8 cellular contexts compared by ENCODE assay signal in genomic region chr3:152205097-152205593, GRCh38.
DNase-seq lines count a peak whose midpoint lies in the region; ATAC-seq and TF ChIP-seq lines count a peak whose summit lies in the region.

No MANE protein-coding gene starts in this region.

- H3K9me3 Mint-ChIP-seq in T-helper 2 cell treated with Interferon-gamma antibody and Interleukin-4, amounts not matched to agents 5 μg/mL and 100 μg/mL, for 36 hours = peaks cover 9% of the 10 kb centered on the region
- H3K9me3 Mint-ChIP-seq in naive thymus-derived CD4-positive, alpha-beta T cell = peaks cover 0 to 15% (median 0%) of the 10 kb centered on the region in 11 donors

- H3K4me1 ChIP-seq in naive thymus-derived CD4-positive, alpha-beta T cell (ENCODE audit: control insufficient read depth in 2 of 2, insufficient read depth in 2 of 2, low read length in 2 of 2) = peaks cover 35 to 49% of the 10 kb centered on the region in 2 donors
- no peaks in the 10 kb centered on the region for H3K4me1 ChIP-seq in A673 (ENCODE audit: insufficient read depth, low read length, poor library complexity, severe bottlenecking)

- no peaks in the 10 kb centered on the region for H3K27me3 Mint-ChIP-seq in T-helper 2 cell treated with Interferon-gamma antibody and Interleukin-4, amounts not matched to agents 5 μg/mL and 100 μg/mL, for 36 hours (ENCODE audit: low read depth)
- H3K27me3 Mint-ChIP-seq in naive thymus-derived CD4-positive, alpha-beta T cell = no peaks in the 10 kb centered on the region

- DNase-seq in T-helper 2 cell treated with Interferon-gamma antibody and Interleukin-4, amounts not matched to agents 5 μg/mL and 100 μg/mL, for 36 hours (ENCODE audit: low spot score) = no peak
- DNase-seq in naive thymus-derived CD4-positive, alpha-beta T cell = peak in 5 of 9 donors; percentile 23 to 52 (median 41)
- no peak for DNase-seq in A673 (ENCODE audit: low spot score)
- DNase-seq in ureter (ENCODE audit: low spot score) = no peak
- no peak for DNase-seq in NCI-H748 (lab: John Stamatoyannopoulos, UW; ENCODE audit: unreplicated experiment)
- DNase-seq in NCI-H1092 (lab: John Stamatoyannopoulos, UW) = no peak

- POLR2A ChIA-PET in naive thymus-derived CD4-positive, alpha-beta T cell (lab: Charles Lee) = interaction anchor here (0.7 to 16.2 kb wide), 13 partner anchors 8 to 64 kb away, joined by 3 to 198 read pairs (median 33); partner anchors contain the start of gene MBNL1
- POLR2A ChIA-PET in A673 (lab: Charles Lee; ENCODE audit: low non-redundant PET) = no interaction called here

- H3K4me1 Mint-ChIP-seq in T-helper 2 cell treated with Interferon-gamma antibody and Interleukin-4, amounts not matched to agents 5 μg/mL and 100 μg/mL, for 36 hours (ENCODE audit: low read depth) = peaks cover 71% of the 10 kb centered on the region
- peaks cover 46 to 84% (median 71%) of the 10 kb centered on the region in 7 donors for H3K4me1 Mint-ChIP-seq in naive thymus-derived CD4-positive, alpha-beta T cell

- no peaks in the 10 kb centered on the region for H3K9me3 ChIP-seq in naive thymus-derived CD4-positive, alpha-beta T cell (ENCODE audit: control insufficient read depth in 2 of 3, low read length in 3 of 3)
- no peaks in the 10 kb centered on the region for H3K9me3 ChIP-seq in A673 (ENCODE audit: low read depth, low read length, poor library complexity, severe bottlenecking)

- no TSS peak for BruUV-seq in A673 (replicated peaks; lab: Mats Ljungman, UMichigan)

- no peaks in the 10 kb centered on the region for H3K36me3 ChIP-seq in naive thymus-derived CD4-positive, alpha-beta T cell (ENCODE audit: control insufficient read depth in 2 of 3, insufficient read depth in 3 of 3, low read length in 3 of 3)
- H3K36me3 ChIP-seq in A673 (ENCODE audit: insufficient read depth, low read length, poor library complexity, severe bottlenecking) = no peaks in the 10 kb centered on the region

- H3K4me3 ChIP-seq in naive thymus-derived CD4-positive, alpha-beta T cell (ENCODE audit: low read length) = peak overlapping the region; percentile 65
- H3K4me3 ChIP-seq in A673 (ENCODE audit: low read depth, low read length, poor library complexity, severe bottlenecking) = no peak overlapping the region

- H3K27ac Mint-ChIP-seq in T-helper 2 cell treated with Interferon-gamma antibody and Interleukin-4, amounts not matched to agents 5 μg/mL and 100 μg/mL, for 36 hours = peak overlapping the region; percentile 91
- H3K27ac Mint-ChIP-seq in naive thymus-derived CD4-positive, alpha-beta T cell = peak overlapping the region; percentile 91 to 100 (median 96)

- peak overlapping the region; percentile 86 for H3K4me3 Mint-ChIP-seq in T-helper 2 cell treated with Interferon-gamma antibody and Interleukin-4, amounts not matched to agents 5 μg/mL and 100 μg/mL, for 36 hours
- peak overlapping the region; percentile 88 to 100 (median 94) for H3K4me3 Mint-ChIP-seq in naive thymus-derived CD4-positive, alpha-beta T cell

- no peak for TF ChIP-seq CTCF in A673 (conservative IDR thresholded peaks at IDR 0.05; ENCODE audit: low read depth, low read length)

- CTCF ChIA-PET in naive thymus-derived CD4-positive, alpha-beta T cell (lab: Charles Lee) = interaction anchor here (0.8 to 2.3 kb wide), 9 partner anchors 13 to 238 kb away, joined by 3 to 6 read pairs (median 4); partner anchors contain the start of gene MBNL1
- CTCF ChIA-PET in A673 (lab: Charles Lee) = no interaction called here

- peaks cover 6% of the 10 kb centered on the region for H3K36me3 Mint-ChIP-seq in T-helper 2 cell treated with Interferon-gamma antibody and Interleukin-4, amounts not matched to agents 5 μg/mL and 100 μg/mL, for 36 hours (ENCODE audit: low read depth)
- peaks cover 0 to 29% (median 0%) of the 10 kb centered on the region in 5 donors for H3K36me3 Mint-ChIP-seq in naive thymus-derived CD4-positive, alpha-beta T cell

- intact Hi-C loops in naive thymus-derived CD4-positive, alpha-beta T cell (cut with micrococcal nuclease) = loop anchor here (1.0 to 2.0 kb wide), 5 partner anchors 8 to 52 kb away; no protein-coding TSS in a partner anchor
- intact Hi-C loops in A673 (cut with micrococcal nuclease; ENCODE audit: unreplicated experiment) = no loop called here

- no peaks in the 10 kb centered on the region for H3K27me3 ChIP-seq in naive thymus-derived CD4-positive, alpha-beta T cell (ENCODE audit: control insufficient read depth in 2 of 2, insufficient read depth in 2 of 2, low read length in 2 of 2)
- no peaks in the 10 kb centered on the region for H3K27me3 ChIP-seq in A673 (replicated peaks; ENCODE audit: insufficient read depth, low read depth, low read length, poor library complexity)

- peak; percentile 60 for ATAC-seq in GM18511 (IDR thresholded peaks at IDR 0.05; ENCODE audit: unreplicated experiment)
- ATAC-seq in HG02938 (IDR thresholded peaks at IDR 0.05; ENCODE audit: unreplicated experiment) = peak; percentile 46
- peak; percentile 75 for ATAC-seq in naive thymus-derived CD4-positive, alpha-beta T cell

- peak overlapping the region; percentile 84 for H3K27ac ChIP-seq in naive thymus-derived CD4-positive, alpha-beta T cell (ENCODE audit: low read depth, low read length)
- no peak overlapping the region for H3K27ac ChIP-seq in A673 (ENCODE audit: low read depth, low read length, poor library complexity, severe bottlenecking)

Comparison
In these comparisons a context has a peak if more than half of its experiments do, and no peak if none do; other contexts are left out.
1. DNase-seq: peak in naive thymus-derived CD4-positive, alpha-beta T cell (5 of 9); none in T-helper 2 cell treated with Interferon-gamma antibody and Interleukin-4, amounts not matched to agents 5 μg/mL and 100 μg/mL, for 36 hours (single experiment), A673 (single experiment), ureter (single experiment), NCI-H748 (single experiment) and NCI-H1092 (single experiment).
2. Peak in every context shown above with its lines, with median percentiles within 50 percentile points of each other: ATAC-seq.